ENCODE assay signal across 1 cellular context in genomic region chr14:32076278-32077080, GRCh38.
TF ChIP-seq lines count a peak whose summit lies in the region.

No MANE protein-coding gene starts in this region.

TF ChIP-seq in K562, 482 proteins besides CTCF, POLR2A, EP300 and RAD21 (continued from another document and continues in another):
- TF ChIP-seq, protein P1, sequence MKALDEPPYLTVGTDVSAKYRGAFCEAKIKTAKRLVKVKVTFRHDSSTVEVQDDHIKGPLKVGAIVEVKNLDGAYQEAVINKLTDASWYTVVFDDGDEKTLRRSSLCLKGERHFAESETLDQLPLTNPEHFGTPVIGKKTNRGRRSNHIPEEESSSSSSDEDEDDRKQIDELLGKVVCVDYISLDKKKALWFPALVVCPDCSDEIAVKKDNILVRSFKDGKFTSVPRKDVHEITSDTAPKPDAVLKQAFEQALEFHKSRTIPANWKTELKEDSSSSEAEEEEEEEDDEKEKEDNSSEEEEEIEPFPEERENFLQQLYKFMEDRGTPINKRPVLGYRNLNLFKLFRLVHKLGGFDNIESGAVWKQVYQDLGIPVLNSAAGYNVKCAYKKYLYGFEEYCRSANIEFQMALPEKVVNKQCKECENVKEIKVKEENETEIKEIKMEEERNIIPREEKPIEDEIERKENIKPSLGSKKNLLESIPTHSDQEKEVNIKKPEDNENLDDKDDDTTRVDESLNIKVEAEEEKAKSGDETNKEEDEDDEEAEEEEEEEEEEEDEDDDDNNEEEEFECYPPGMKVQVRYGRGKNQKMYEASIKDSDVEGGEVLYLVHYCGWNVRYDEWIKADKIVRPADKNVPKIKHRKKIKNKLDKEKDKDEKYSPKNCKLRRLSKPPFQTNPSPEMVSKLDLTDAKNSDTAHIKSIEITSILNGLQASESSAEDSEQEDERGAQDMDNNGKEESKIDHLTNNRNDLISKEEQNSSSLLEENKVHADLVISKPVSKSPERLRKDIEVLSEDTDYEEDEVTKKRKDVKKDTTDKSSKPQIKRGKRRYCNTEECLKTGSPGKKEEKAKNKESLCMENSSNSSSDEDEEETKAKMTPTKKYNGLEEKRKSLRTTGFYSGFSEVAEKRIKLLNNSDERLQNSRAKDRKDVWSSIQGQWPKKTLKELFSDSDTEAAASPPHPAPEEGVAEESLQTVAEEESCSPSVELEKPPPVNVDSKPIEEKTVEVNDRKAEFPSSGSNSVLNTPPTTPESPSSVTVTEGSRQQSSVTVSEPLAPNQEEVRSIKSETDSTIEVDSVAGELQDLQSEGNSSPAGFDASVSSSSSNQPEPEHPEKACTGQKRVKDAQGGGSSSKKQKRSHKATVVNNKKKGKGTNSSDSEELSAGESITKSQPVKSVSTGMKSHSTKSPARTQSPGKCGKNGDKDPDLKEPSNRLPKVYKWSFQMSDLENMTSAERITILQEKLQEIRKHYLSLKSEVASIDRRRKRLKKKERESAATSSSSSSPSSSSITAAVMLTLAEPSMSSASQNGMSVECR (CRISPR knock-in tag; IDR thresholded peaks at IDR 0.05) = peak; percentile 25; the same call in 1 of the 2 replicates
- TF ChIP-seq KAT7 (CRISPR knock-in tag; IDR thresholded peaks at IDR 0.05; ENCODE audit: borderline replicate concordance) = no peak
- peak; percentile 91 for TF ChIP-seq HLTF (IDR thresholded peaks at IDR 0.05)
- TF ChIP-seq, protein P2, sequence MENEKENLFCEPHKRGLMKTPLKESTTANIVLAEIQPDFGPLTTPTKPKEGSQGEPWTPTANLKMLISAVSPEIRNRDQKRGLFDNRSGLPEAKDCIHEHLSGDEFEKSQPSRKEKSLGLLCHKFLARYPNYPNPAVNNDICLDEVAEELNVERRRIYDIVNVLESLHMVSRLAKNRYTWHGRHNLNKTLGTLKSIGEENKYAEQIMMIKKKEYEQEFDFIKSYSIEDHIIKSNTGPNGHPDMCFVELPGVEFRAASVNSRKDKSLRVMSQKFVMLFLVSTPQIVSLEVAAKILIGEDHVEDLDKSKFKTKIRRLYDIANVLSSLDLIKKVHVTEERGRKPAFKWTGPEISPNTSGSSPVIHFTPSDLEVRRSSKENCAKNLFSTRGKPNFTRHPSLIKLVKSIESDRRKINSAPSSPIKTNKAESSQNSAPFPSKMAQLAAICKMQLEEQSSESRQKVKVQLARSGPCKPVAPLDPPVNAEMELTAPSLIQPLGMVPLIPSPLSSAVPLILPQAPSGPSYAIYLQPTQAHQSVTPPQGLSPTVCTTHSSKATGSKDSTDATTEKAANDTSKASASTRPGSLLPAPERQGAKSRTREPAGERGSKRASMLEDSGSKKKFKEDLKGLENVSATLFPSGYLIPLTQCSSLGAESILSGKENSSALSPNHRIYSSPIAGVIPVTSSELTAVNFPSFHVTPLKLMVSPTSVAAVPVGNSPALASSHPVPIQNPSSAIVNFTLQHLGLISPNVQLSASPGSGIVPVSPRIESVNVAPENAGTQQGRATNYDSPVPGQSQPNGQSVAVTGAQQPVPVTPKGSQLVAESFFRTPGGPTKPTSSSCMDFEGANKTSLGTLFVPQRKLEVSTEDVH (IDR thresholded peaks at IDR 0.05; ENCODE audit: low read depth, partially characterized antibody) = no peak
- no peak for TF ChIP-seq ID3 (CRISPR knock-in tag; IDR thresholded peaks at IDR 0.05)
- peak; percentile 20; the same call in 1 of the 2 replicates for TF ChIP-seq ID3 (tag; IDR thresholded peaks at IDR 0.05)
- TF ChIP-seq ZNF444 (CRISPR knock-in tag; IDR thresholded peaks at IDR 0.05) = no peak
- no peak for TF ChIP-seq NR2C2 (CRISPR knock-in tag; IDR thresholded peaks at IDR 0.05)
- TF ChIP-seq NR2C2 (tag; IDR thresholded peaks at IDR 0.05) = peak; percentile 80
- TF ChIP-seq ATF1 (CRISPR knock-in tag; IDR thresholded peaks at IDR 0.05) = no peak
- 0 out of 2 replicates have a peak, but pooled peaks have one; percentile 24 for TF ChIP-seq ATF1 (tag; IDR thresholded peaks at IDR 0.05)
- TF ChIP-seq, protein P3, sequence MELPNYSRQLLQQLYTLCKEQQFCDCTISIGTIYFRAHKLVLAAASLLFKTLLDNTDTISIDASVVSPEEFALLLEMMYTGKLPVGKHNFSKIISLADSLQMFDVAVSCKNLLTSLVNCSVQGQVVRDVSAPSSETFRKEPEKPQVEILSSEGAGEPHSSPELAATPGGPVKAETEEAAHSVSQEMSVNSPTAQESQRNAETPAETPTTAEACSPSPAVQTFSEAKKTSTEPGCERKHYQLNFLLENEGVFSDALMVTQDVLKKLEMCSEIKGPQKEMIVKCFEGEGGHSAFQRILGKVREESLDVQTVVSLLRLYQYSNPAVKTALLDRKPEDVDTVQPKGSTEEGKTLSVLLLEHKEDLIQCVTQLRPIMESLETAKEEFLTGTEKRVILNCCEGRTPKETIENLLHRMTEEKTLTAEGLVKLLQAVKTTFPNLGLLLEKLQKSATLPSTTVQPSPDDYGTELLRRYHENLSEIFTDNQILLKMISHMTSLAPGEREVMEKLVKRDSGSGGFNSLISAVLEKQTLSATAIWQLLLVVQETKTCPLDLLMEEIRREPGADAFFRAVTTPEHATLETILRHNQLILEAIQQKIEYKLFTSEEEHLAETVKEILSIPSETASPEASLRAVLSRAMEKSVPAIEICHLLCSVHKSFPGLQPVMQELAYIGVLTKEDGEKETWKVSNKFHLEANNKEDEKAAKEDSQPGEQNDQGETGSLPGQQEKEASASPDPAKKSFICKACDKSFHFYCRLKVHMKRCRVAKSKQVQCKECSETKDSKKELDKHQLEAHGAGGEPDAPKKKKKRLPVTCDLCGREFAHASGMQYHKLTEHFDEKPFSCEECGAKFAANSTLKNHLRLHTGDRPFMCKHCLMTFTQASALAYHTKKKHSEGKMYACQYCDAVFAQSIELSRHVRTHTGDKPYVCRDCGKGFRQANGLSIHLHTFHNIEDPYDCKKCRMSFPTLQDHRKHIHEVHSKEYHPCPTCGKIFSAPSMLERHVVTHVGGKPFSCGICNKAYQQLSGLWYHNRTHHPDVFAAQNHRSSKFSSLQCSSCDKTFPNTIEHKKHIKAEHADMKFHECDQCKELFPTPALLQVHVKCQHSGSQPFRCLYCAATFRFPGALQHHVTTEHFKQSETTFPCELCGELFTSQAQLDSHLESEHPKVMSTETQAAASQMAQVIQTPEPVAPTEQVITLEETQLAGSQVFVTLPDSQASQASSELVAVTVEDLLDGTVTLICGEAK (IDR thresholded peaks at IDR 0.05) = peak; percentile 65
- TF ChIP-seq, protein P3 (CRISPR knock-in tag; IDR thresholded peaks at IDR 0.05) = no peak
- TF ChIP-seq SMARCE1 (IDR thresholded peaks at IDR 0.05) = peak; percentile 63; the same call in 1 of the 2 replicates
- TF ChIP-seq ETV6 (IDR thresholded peaks at IDR 0.05; ENCODE audit: borderline replicate concordance in 1 of 2, low read depth in 2 of 2, low read length in 1 of 2) = no peak
- TF ChIP-seq ETV6 (CRISPR knock-in tag; IDR thresholded peaks at IDR 0.05; ENCODE audit: borderline replicate concordance) = no peak
- TF ChIP-seq E2F6 (IDR thresholded peaks at IDR 0.05; ENCODE audit: borderline replicate concordance in 1 of 2, extremely low read depth in 1 of 2, insufficient read depth in 1 of 2, insufficient read length in 1 of 2, low read depth in 1 of 2, low read length in 1 of 2, poor library complexity in 1 of 2, severe bottlenecking in 1 of 2) = peak in 1 of 2 experiments; percentile 31
- TF ChIP-seq ETV1 (tag; conservative IDR thresholded peaks at IDR 0.05; ENCODE audit: low read depth) = 0 out of 2 replicates have a peak, but pooled peaks have one; percentile 19
- TF ChIP-seq FOXM1 (IDR thresholded peaks at IDR 0.05; ENCODE audit: low read depth) = 0 out of 2 replicates have a peak, but pooled peaks have one; percentile 17
- TF ChIP-seq FOXM1 (CRISPR knock-in tag; IDR thresholded peaks at IDR 0.05; ENCODE audit: low read depth) = no peak
- TF ChIP-seq PHF20 (IDR thresholded peaks at IDR 0.05; ENCODE audit: partially characterized antibody) = peak; percentile 43
- TF ChIP-seq ZC3H8 (IDR thresholded peaks at IDR 0.05) = 0 out of 2 replicates have a peak, but pooled peaks have one; percentile 25
- 0 out of 2 replicates have a peak, but pooled peaks have one; percentile 12 for TF ChIP-seq SOX6 (IDR thresholded peaks at IDR 0.05)
- TF ChIP-seq NKRF (IDR thresholded peaks at IDR 0.05; ENCODE audit: borderline replicate concordance) = peak; percentile 67; the same call in 1 of the 2 replicates
- no peak for TF ChIP-seq TCF3 (CRISPR knock-in tag; IDR thresholded peaks at IDR 0.05)
- TF ChIP-seq AFF1 (IDR thresholded peaks at IDR 0.05; ENCODE audit: low read depth in 1 of 2, partially characterized antibody in 2 of 2) = peak in 1 of 2 experiments; percentile 73
- TF ChIP-seq CBX8 (IDR thresholded peaks at IDR 0.05; ENCODE audit: borderline replicate concordance, extremely low read depth, low read depth, low read length, poor library complexity, severe bottlenecking) = no peak
- TF ChIP-seq ZNF408 (CRISPR knock-in tag; IDR thresholded peaks at IDR 0.05; ENCODE audit: low read depth) = no peak
